In the genomic region with DNA sequence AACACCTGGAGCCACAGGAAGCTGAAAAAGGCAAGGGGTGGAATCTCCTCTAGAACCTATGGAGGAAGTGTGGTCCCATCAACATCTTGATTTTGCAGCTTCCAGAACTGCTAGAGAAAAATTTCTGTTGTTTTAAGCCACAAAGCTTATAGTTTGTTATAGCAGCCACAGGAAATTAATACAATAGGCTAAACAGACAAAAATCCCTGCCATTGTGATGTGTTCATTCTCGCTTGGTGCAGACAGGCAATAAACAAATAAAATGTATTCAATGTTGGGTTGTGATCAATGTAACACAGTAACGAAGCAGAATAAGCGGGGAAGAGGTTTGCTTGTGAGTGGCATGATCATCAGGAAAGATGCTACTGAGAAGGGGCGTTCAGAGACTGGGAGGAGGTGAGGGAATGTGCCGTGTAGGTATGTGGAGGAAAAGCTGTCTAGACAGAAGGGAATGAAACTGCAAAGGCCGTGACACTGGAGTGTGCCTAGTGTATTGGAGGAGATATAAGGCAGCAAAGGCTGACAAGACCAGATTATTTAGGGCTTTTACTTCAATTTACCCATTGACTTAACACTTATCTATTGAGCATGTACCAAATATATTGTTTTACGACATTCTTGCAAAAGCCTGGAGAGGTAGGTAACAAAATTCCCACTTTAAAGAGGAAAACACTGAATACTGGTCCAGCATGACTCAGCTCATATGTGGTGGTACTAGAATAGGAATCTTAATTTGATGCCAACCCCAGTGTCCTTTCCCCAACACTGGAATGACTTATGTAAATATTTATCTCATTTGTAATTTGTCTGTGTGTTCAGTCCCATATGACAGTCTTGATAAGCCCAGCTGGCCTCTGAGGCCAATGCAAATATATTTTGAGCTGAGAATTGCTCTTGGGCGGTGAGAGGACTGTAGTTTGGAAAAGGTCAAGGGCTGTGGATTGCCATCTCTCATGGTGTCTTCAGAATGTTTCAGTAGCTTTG, we compare ENCODE assay signal across 14 cellular contexts.
DNase-seq lines count a peak whose midpoint lies in the region; ATAC-seq and TF ChIP-seq lines count a peak whose summit lies in the region.
"Had no signal": no experiment of that assay in that cellular context is flagged by ENCODE, and none has a peak within 500 bp of the region (broad histone marks: within the 10 kb centered on the region; RNA-seq: fewer than 3 reads in every experiment).

No MANE protein-coding gene starts in this region.

- H3K27ac ChIP-seq in testis, result no peak overlapping the region
- H3K27ac ChIP-seq: BLaER1, PC-9, suprapubic skin had no signal

- no peaks in the 10 kb centered on the region for H3K27me3 ChIP-seq in testis
- H3K27me3 ChIP-seq: BLaER1, heart right ventricle, suprapubic skin had no signal

- no peak for ATAC-seq in HG03442 (IDR thresholded peaks at IDR 0.05; ENCODE audit: unreplicated experiment)
- ATAC-seq in GM19467 (IDR thresholded peaks at IDR 0.05; ENCODE audit: unreplicated experiment), result no peak
- ATAC-seq: naive thymus-derived CD4-positive, alpha-beta T cell had no signal

- no peaks in the 10 kb centered on the region for H3K9me3 ChIP-seq in testis
- H3K9me3 ChIP-seq: heart right ventricle, suprapubic skin had no signal

- H3K36me3 ChIP-seq in testis (ENCODE audit: low read depth, missing control alignments), result no peaks in the 10 kb centered on the region
- H3K36me3 ChIP-seq: BLaER1, heart right ventricle, suprapubic skin had no signal

- TF ChIP-seq POLR2A in testis (IDR thresholded peaks at IDR 0.05), result no peak

- intact Hi-C loops in testis (cut with DNase I; ENCODE audit: low total_unique reads), result no loop called here

- WGBS in testis, 2 donors, result 68 to 71% methylated on average over 8 of the region's 8 CpGs

- DNase-seq in AG20443 (ENCODE audit: low spot score) (peak; percentile 23), HS-27A (ENCODE audit: low read depth) (peak; percentile 30), SHP77 treated with DMSO at 0.1 percent for 48 hours (lab: John Stamatoyannopoulos, UW) (peak; percentile 87), iPS-NIHi11 (ENCODE audit: low spot score) (peak; percentile 12), testis (no peak)
- DNase-seq in stimulated activated CD4-positive, alpha-beta T cell treated with anti-CD3 and anti-CD28 coated beads, Interleukin-4, amount 100 ng/mL, for 24 hours, result no peak
- DNase-seq: activated gamma-delta T cell; heart right ventricle; naive thymus-derived CD4-positive, alpha-beta T cell; PC-9 had no signal

- TF ChIP-seq CTCF in testis (IDR thresholded peaks at IDR 0.05), result no peak

- H3K4me3 ChIP-seq in testis, result no peak overlapping the region
- H3K4me3 ChIP-seq: BLaER1, heart right ventricle, PC-9, suprapubic skin had no signal

- H3K4me1 ChIP-seq in testis, result no peaks in the 10 kb centered on the region
- H3K4me1 ChIP-seq: BLaER1, suprapubic skin had no signal

Comparison
In these comparisons a context has a peak if more than half of its experiments do, and no peak if none do; other contexts are left out.
1. DNase-seq: peak in AG20443 (single experiment), HS-27A (single experiment), SHP77 treated with DMSO at 0.1 percent for 48 hours (single experiment) and iPS-NIHi11 (single experiment); none in testis (single experiment) and stimulated activated CD4-positive, alpha-beta T cell treated with anti-CD3 and anti-CD28 coated beads, Interleukin-4, amount 100 ng/mL, for 24 hours (single experiment).